ENCODE assay signal across 7 cellular contexts in the genomic region with DNA sequence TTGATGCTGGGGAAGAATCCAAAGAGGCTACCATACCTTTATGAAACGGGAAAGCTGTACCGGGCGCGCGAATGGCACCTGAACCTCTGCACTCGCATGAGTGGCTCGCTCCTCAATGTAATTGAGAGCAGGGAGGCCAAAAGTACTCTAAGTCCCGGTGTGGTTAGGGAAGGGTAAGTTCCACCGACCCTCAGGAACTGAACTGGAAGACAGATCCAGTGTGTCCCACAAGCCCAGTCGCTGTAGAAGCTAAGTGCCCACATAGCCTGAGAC. TPM values are rescaled to one million over a fixed set of nuclear protein-coding genes. Genes with fewer than 3 reads are reported as not detected.
DNase-seq lines count a peak whose midpoint lies in the region; ATAC-seq and TF ChIP-seq lines count a peak whose summit lies in the region.

No MANE protein-coding gene starts in this region.

- H3K79me2 ChIP-seq in PC-9 (ENCODE audit: low read depth): peaks cover 55% of the 10 kb centered on the region

- BruUV-seq in PC-9 (replicated peaks; lab: Mats Ljungman, UMichigan): TSS peak; percentile 26

- 0 out of 2 replicates have a peak overlapping the region, but pooled peaks have one; percentile 76 for H2AFZ ChIP-seq in PC-9

- no peak for ATAC-seq in HG03045 (IDR thresholded peaks at IDR 0.05; ENCODE audit: unreplicated experiment)

- peaks cover 50% of the 10 kb centered on the region for H4K20me1 ChIP-seq in PC-9 (ENCODE audit: insufficient read depth)

- H3K27me3 ChIP-seq in H7 (ENCODE audit: control insufficient read depth, insufficient read depth, low read length) (no peaks in the 10 kb centered on the region), PC-9 (ENCODE audit: insufficient read depth, low read depth) (no peaks in the 10 kb centered on the region), muscle layer of colon (ENCODE audit: control insufficient read depth in 1 of 2, insufficient read depth in 2 of 2, low read length in 2 of 2) (no peaks in the 10 kb centered on the region)

- H3K9me2 ChIP-seq in PC-9 (ENCODE audit: insufficient read depth): no peaks in the 10 kb centered on the region

- DNase-seq in H7 (no peak), PC-9 (peak in 1 of 2 experiments; percentile 10), dermis blood vessel endothelial cell (peak; percentile 28), SHP77 treated with DMSO at 0.1 percent for 48 hours (lab: John Stamatoyannopoulos, UW) (no peak), NCI-H2029 treated with DMSO at 0.1 percent for 48 hours (lab: John Stamatoyannopoulos, UW) (no peak)

- H3K36me3 ChIP-seq in H7 (replicated peaks; ENCODE audit: control insufficient read depth, insufficient read depth, low read length): no peaks in the 10 kb centered on the region
- no peaks in the 10 kb centered on the region; the same call in 1 of the 2 replicates for H3K36me3 ChIP-seq in PC-9 (ENCODE audit: low read depth)
- peaks cover 3% of the 10 kb centered on the region for H3K36me3 ChIP-seq in muscle layer of colon (ENCODE audit: insufficient read depth, low read length)

- POLR2A ChIA-PET in PC-9 (lab: Charles Lee; ENCODE audit: unreplicated experiment): interaction anchor here (0.6 kb wide), 1 partner anchor 386 kb away, joined by 3 read pairs; no protein-coding TSS in a partner anchor

- intact Hi-C loops in PC-9 (cut with micrococcal nuclease; ENCODE audit: unreplicated experiment): loop anchor here (10.0 kb wide), 1 partner anchor 117 kb away; no protein-coding TSS in a partner anchor

- H3K4me1 ChIP-seq in PC-9 (replicated peaks; ENCODE audit: insufficient read depth): peaks cover 32% of the 10 kb centered on the region
- H3K4me1 ChIP-seq in muscle layer of colon (ENCODE audit: insufficient read depth, low read length): peaks cover 35% of the 10 kb centered on the region

- H3F3A ChIP-seq in PC-9 (ENCODE audit: insufficient read depth, low read depth): peaks cover 15% of the 10 kb centered on the region; the same call in 1 of the 2 replicates

- CTCF ChIA-PET in PC-9 (lab: Charles Lee): no interaction called here

- no peak for TF ChIP-seq CTCF in PC-9 (conservative IDR thresholded peaks at IDR 0.05)

- H3K27ac ChIP-seq in PC-9 (peak overlapping the region; percentile 49; the same call in 1 of the 2 replicates), muscle layer of colon (ENCODE audit: low read depth, low read length) (peak overlapping the region; percentile 29)

- no peaks in the 10 kb centered on the region for H3K9me3 ChIP-seq in PC-9 (ENCODE audit: insufficient read depth, low read depth)
- no peaks in the 10 kb centered on the region for H3K9me3 ChIP-seq in muscle layer of colon (ENCODE audit: low read length)

- H3K4me3 ChIP-seq in H7 (ENCODE audit: insufficient read depth, low read depth, low read length) (peak overlapping the region; percentile 84), PC-9 (peak overlapping the region; percentile 70), muscle layer of colon (ENCODE audit: low read depth in 1 of 2, low read length in 2 of 2) (peak overlapping the region; percentile 60 to 61)

- H3K4me2 ChIP-seq in PC-9: peak overlapping the region; percentile 87

- peak overlapping the region; percentile 58 for H3K9ac ChIP-seq in muscle layer of colon (ENCODE audit: low read length)

RNA-seq across cellular contexts. Expression of a gene that starts 1.0 kb away (rescaled TPM):
- 8.9 and 10.9 TPM in 2 replicates for total RNA-seq in H7 (2014; rRNA removed; shearing (Covaris generic))
- total RNA-seq in PC-9 (2021) (51.4 and 56.1 TPM in 2 replicates), dermis blood vessel endothelial cell (5.4 and 9.9 TPM in 2 replicates)

RNA-seq across cellular contexts. Expression of a gene that starts 24.8 kb away (rescaled TPM):
- total RNA-seq in H7 (2014; rRNA removed; shearing (Covaris generic)): 41.9 and 57.0 TPM in 2 replicates
- total RNA-seq in PC-9 (2021): 41.3 and 52.7 TPM in 2 replicates
- total RNA-seq in dermis blood vessel endothelial cell: 17.3 and 18.0 TPM in 2 replicates

RNA-seq across cellular contexts. Expression of a gene that starts 36.7 kb away (rescaled TPM):
- 17.1 and 22.4 TPM in 2 replicates for total RNA-seq in H7 (2014; rRNA removed; shearing (Covaris generic))
- 44.5 and 63.6 TPM in 2 replicates for total RNA-seq in PC-9 (2021)
- total RNA-seq in dermis blood vessel endothelial cell: 3.7 and 7.5 TPM in 2 replicates

RNA-seq across cellular contexts. Expression of a gene that starts 41.6 kb away (rescaled TPM):
- 310 and 377 TPM in 2 replicates for total RNA-seq in H7 (2014; rRNA removed; shearing (Covaris generic))
- total RNA-seq in PC-9 (2021) (141 and 164 TPM in 2 replicates), dermis blood vessel endothelial cell (153 and 161 TPM in 2 replicates)

RNA-seq across cellular contexts. Expression of a gene that starts 46.0 kb away (rescaled TPM):
- total RNA-seq in H7 (2014; rRNA removed; shearing (Covaris generic)): 58.2 and 81.2 TPM in 2 replicates
- total RNA-seq in PC-9 (2021): 23.4 and 25.9 TPM in 2 replicates
- total RNA-seq in dermis blood vessel endothelial cell: 11.0 and 13.1 TPM in 2 replicates
